8 cellular contexts compared by ENCODE assay signal in genomic region chr15:79896634-79897379, GRCh38. TPM values are rescaled to one million over a fixed set of nuclear protein-coding genes. Genes with fewer than 3 reads are reported as not detected.
DNase-seq lines count a peak whose midpoint lies in the region; ATAC-seq and TF ChIP-seq lines count a peak whose summit lies in the region.

TSS of gene MTHFS (minus strand) at chr15:79897014. CDS start at chr15:79896988, 26 bp downstream.

- H3K27ac ChIP-seq in ectodermal cell (ENCODE audit: insufficient read depth, low read depth, low read length, poor library complexity, severe bottlenecking) (peak within 1 kb of the TSS; percentile 82), lung (ENCODE audit: low read depth in 1 of 2, low read length in 1 of 2) (peak within 1 kb of the TSS; percentile 98 to 100)

- H3K9me3 Mint-ChIP-seq in CD14-positive monocyte: peaks cover 0 to 8% (median 0%) of the 10 kb centered on the region in 7 donors
- H3K9me3 Mint-ChIP-seq in activated CD4-positive, alpha-beta memory T cell treated with anti-CD3 and anti-CD28 coated beads, Interleukin-2, amount 10 ng/mL, durations not matched to agents 7 days and 5 days: no peaks in the 10 kb centered on the region

- DNase-seq in CD14-positive monocyte (ENCODE audit: low spot score) (peak; percentile 76), GM19240 (ENCODE audit: insufficient read length, low spot score) (peak; percentile 33), NCI-H748 treated with DMSO at 0.1 percent for 48 hours (lab: John Stamatoyannopoulos, UW) (peak; percentile 53), lung (ENCODE audit: low spot score) (peak; percentile 84)
- peak; percentile 80 for DNase-seq in activated CD4-positive, alpha-beta memory T cell treated with anti-CD3 and anti-CD28 coated beads, Interleukin-2, amount 10 ng/mL, durations not matched to agents 7 days and 5 days
- DNase-seq in stimulated activated CD4-positive, alpha-beta T cell treated with anti-CD3 and anti-CD28 coated beads, TNF-alpha, amount 100 ng/mL, for 4 hours (ENCODE audit: low read depth in 3 of 3): peak; percentile 47 to 52 (median 48)

- H3K4me1 ChIP-seq in ectodermal cell (ENCODE audit: control insufficient read depth, insufficient read depth, low read length) (peaks cover 5% of the 10 kb centered on the region), lung (ENCODE audit: control insufficient read depth in 2 of 2, insufficient read depth in 2 of 2, low read length in 2 of 2) (peaks cover 3 to 9% of the 10 kb centered on the region in 2 donors)

- peak within 1 kb of the TSS; percentile 94 to 100 (median 99) for H3K27ac Mint-ChIP-seq in CD14-positive monocyte
- peak within 1 kb of the TSS; percentile 99 for H3K27ac Mint-ChIP-seq in activated CD4-positive, alpha-beta memory T cell treated with anti-CD3 and anti-CD28 coated beads, Interleukin-2, amount 10 ng/mL, durations not matched to agents 7 days and 5 days

- H3K27me3 Mint-ChIP-seq in CD14-positive monocyte (ENCODE audit: low read depth in 3 of 3): no peaks in the 10 kb centered on the region
- no peaks in the 10 kb centered on the region for H3K27me3 Mint-ChIP-seq in activated CD4-positive, alpha-beta memory T cell treated with anti-CD3 and anti-CD28 coated beads, Interleukin-2, amount 10 ng/mL, durations not matched to agents 7 days and 5 days

- H3K9me3 ChIP-seq in ectodermal cell (ENCODE audit: control insufficient read depth, low read length) (no peaks in the 10 kb centered on the region), lung (ENCODE audit: control insufficient read depth in 2 of 2, insufficient read depth in 1 of 2, low read length in 1 of 2) (no peaks in the 10 kb centered on the region)

- intact Hi-C loops in CD14-positive monocyte (cut with micrococcal nuclease): loop anchor here (5.0 kb wide), 2 partner anchors 80 to 95 kb away; no protein-coding TSS in a partner anchor

- H3K4me3 Mint-ChIP-seq in CD14-positive monocyte: peak within 1 kb of the TSS; percentile 99
- peak within 1 kb of the TSS; percentile 100 for H3K4me3 Mint-ChIP-seq in activated CD4-positive, alpha-beta memory T cell treated with anti-CD3 and anti-CD28 coated beads, Interleukin-2, amount 10 ng/mL, durations not matched to agents 7 days and 5 days

- ATAC-seq in HG03457 (IDR thresholded peaks at IDR 0.05; ENCODE audit: unreplicated experiment) (peak; percentile 58), lung (ENCODE audit: insufficient read depth, low FRiP score) (peak; percentile 97)

- TF ChIP-seq CTCF in CD14-positive monocyte (IDR thresholded peaks at IDR 0.05) (peak; percentile 54), lung (IDR thresholded peaks at IDR 0.05; ENCODE audit: control extremely low read depth, extremely low read depth) (peak; percentile 33)

- H3K4me3 ChIP-seq in ectodermal cell (ENCODE audit: insufficient read depth, low read depth, low read length): peak within 1 kb of the TSS; percentile 73
- peak within 1 kb of the TSS; percentile 92 for H3K4me3 ChIP-seq in lung

- CTCF ChIA-PET in activated CD4-positive, alpha-beta memory T cell treated with anti-CD3 and anti-CD28 coated beads, Interleukin-2, amount 10 ng/mL, durations not matched to agents 7 days and 5 days (lab: Charles Lee): interaction anchor here (0.5 to 3.2 kb wide), 7 partner anchors 26 to 301 kb away, joined by 3 to 19 read pairs (median 4); no protein-coding TSS in a partner anchor

- POLR2A ChIA-PET in activated CD4-positive, alpha-beta memory T cell treated with anti-CD3 and anti-CD28 coated beads, Interleukin-2, amount 10 ng/mL, durations not matched to agents 7 days and 5 days (lab: Charles Lee): interaction anchor here (0.8 to 6.4 kb wide), 22 partner anchors 10 to 585 kb away, joined by 3 to 129 read pairs (median 4); partner anchors contain the start of gene BCL2A1

- H3K36me3 ChIP-seq in ectodermal cell (ENCODE audit: control insufficient read depth, insufficient read depth, low read length) (no peaks in the 10 kb centered on the region), lung (ENCODE audit: control insufficient read depth in 2 of 2, insufficient read depth in 2 of 2, low read length in 2 of 2) (no peaks in the 10 kb centered on the region)

- H3K4me1 Mint-ChIP-seq in CD14-positive monocyte: peaks cover 56% of the 10 kb centered on the region
- H3K4me1 Mint-ChIP-seq in activated CD4-positive, alpha-beta memory T cell treated with anti-CD3 and anti-CD28 coated beads, Interleukin-2, amount 10 ng/mL, durations not matched to agents 7 days and 5 days: peaks cover 48% of the 10 kb centered on the region

- H3K27me3 ChIP-seq in ectodermal cell (ENCODE audit: control insufficient read depth, insufficient read depth, low read length, poor library complexity, severe bottlenecking) (no peaks in the 10 kb centered on the region), lung (ENCODE audit: control insufficient read depth, insufficient read depth) (no peaks in the 10 kb centered on the region)

- WGBS in ectodermal cell, 2 experiments: 0% methylated on average over 90 of the region's 90 CpGs
- 0% methylated on average over 72 to 90 of the region's 90 CpGs for WGBS in lung, 2 donors

- H3K36me3 Mint-ChIP-seq in CD14-positive monocyte: peaks cover 22 to 33% of the 10 kb centered on the region in 2 donors
- H3K36me3 Mint-ChIP-seq in activated CD4-positive, alpha-beta memory T cell treated with anti-CD3 and anti-CD28 coated beads, Interleukin-2, amount 10 ng/mL, durations not matched to agents 7 days and 5 days (ENCODE audit: low read depth): peaks cover 37% of the 10 kb centered on the region

RNA-seq across cellular contexts. Expression of gene MTHFS, which starts in this region (rescaled TPM):
- 100 to 1,000 TPM in 1 of 2 donors, 10 to 100 TPM in 1; 76.4 to 129 TPM for polyA plus RNA-seq in CD14-positive monocyte
- 10 to 100 TPM; 20.2 to 22.6 TPM for total RNA-seq in activated CD4-positive, alpha-beta memory T cell treated with anti-CD3 and anti-CD28 coated beads, Interleukin-2, amount 10 ng/mL, durations not matched to agents 7 days and 5 days
- polyA plus RNA-seq in ectodermal cell (2013, experiment 1 of 4): 29.8 TPM
- 30.7 TPM for polyA plus RNA-seq in ectodermal cell (2013, experiment 2 of 4)
- 30.4 TPM for polyA plus RNA-seq in ectodermal cell (2013, experiment 3 of 4)
- 41.5 TPM for polyA plus RNA-seq in ectodermal cell (2013, experiment 4 of 4)
- total RNA-seq in lung: 10 to 100 TPM; 26.2 to 57.4 TPM
- polyA plus RNA-seq in lung: 100 to 1,000 TPM; 116 to 156 TPM

Comparison
In these comparisons a context has a peak if more than half of its experiments do, and no peak if none do; other contexts are left out.
1. Peak in every context shown above with its lines: DNase-seq, ATAC-seq, H3K4me3 ChIP-seq and H3K27ac ChIP-seq.
2. DNase-seq: peak in every context shown above with its lines; median percentile 84 in lung; 80 in activated CD4-positive, alpha-beta memory T cell treated with anti-CD3 and anti-CD28 coated beads, Interleukin-2, amount 10 ng/mL, durations not matched to agents 7 days and 5 days; 76 in CD14-positive monocyte; 53 in NCI-H748 treated with DMSO at 0.1 percent for 48 hours; 48 in stimulated activated CD4-positive, alpha-beta T cell treated with anti-CD3 and anti-CD28 coated beads, TNF-alpha, amount 100 ng/mL, for 4 hours; 33 in GM19240.